11 cellular contexts compared by ENCODE assay signal in genomic region chr14:61699092-61699491, GRCh38. TPM values are rescaled to one million over a fixed set of nuclear protein-coding genes. Genes with fewer than 3 reads are reported as not detected.
DNase-seq lines count a peak whose midpoint lies in the region; ATAC-seq and TF ChIP-seq lines count a peak whose summit lies in the region.
"Had no signal": no experiment of that assay in that cellular context is flagged by ENCODE, and none has a peak within 500 bp of the region (broad histone marks: within the 10 kb centered on the region; RNA-seq: fewer than 3 reads in every experiment).

No MANE protein-coding gene starts in this region.

- intact Hi-C loops in dendritic cell treated with granulocyte-macrophage colony-stimulating factor and Interleukin-4, amounts not matched to agents 40 ng/mL and 50 ng/mL, for 4 days (cut with micrococcal nuclease) = loop anchor here (5.0 kb wide), 3 partner anchors 37 to 1452 kb away; partner anchors contain the start of gene PPM1A

- H2AFZ ChIP-seq in Loucy (ENCODE audit: low read length) = no peak overlapping the region

- DNase-seq in Caki2 (ENCODE audit: low read depth) = peak; percentile 43
- DNase-seq in nephron progenitor cell = no peak
- no peak for DNase-seq in T1000 (lab: John Stamatoyannopoulos, UW)
- no peak for DNase-seq in HAP-1 (ENCODE audit: low spot score in 2 of 2)
- DNase-seq in SKM-1 treated with dmso at 0.1 percent for 144 hours (lab: John Stamatoyannopoulos, UW; ENCODE audit: unreplicated experiment) = no peak
- DNase-seq: caudate nucleus, RPMI8226, small intestine had no signal

- H3K9me3 ChIP-seq in Loucy (ENCODE audit: insufficient read depth, low read depth, low read length) (no peaks in the 10 kb centered on the region), HAP-1 (no peaks in the 10 kb centered on the region)

- no peaks in the 10 kb centered on the region for H3K9me3 Mint-ChIP-seq in dendritic cell treated with granulocyte-macrophage colony-stimulating factor and Interleukin-4, amounts not matched to agents 40 ng/mL and 50 ng/mL, for 4 days
- no peaks in the 10 kb centered on the region for H3K9me3 Mint-ChIP-seq in nephron progenitor cell

- no peak for TF ChIP-seq CTCF in Loucy (conservative IDR thresholded peaks at IDR 0.05; ENCODE audit: low read length)
- no peak for TF ChIP-seq CTCF in nephron progenitor cell (IDR thresholded peaks at IDR 0.05)

- H3K4me1 ChIP-seq in Loucy (ENCODE audit: insufficient read depth, low read length, poor library complexity, severe bottlenecking) (peaks cover 57% of the 10 kb centered on the region), HAP-1 (peaks cover 21% of the 10 kb centered on the region)

- H3K4me1 Mint-ChIP-seq in dendritic cell treated with granulocyte-macrophage colony-stimulating factor and Interleukin-4, amounts not matched to agents 40 ng/mL and 50 ng/mL, for 4 days (ENCODE audit: low read depth) = peaks cover 36% of the 10 kb centered on the region
- peaks cover 48% of the 10 kb centered on the region for H3K4me1 Mint-ChIP-seq in nephron progenitor cell

- peaks cover 88% of the 10 kb centered on the region for H3K79me2 ChIP-seq in Loucy (ENCODE audit: insufficient read depth, low read length)

- H3K4me2 ChIP-seq in Loucy (ENCODE audit: low read depth, low read length, poor library complexity, severe bottlenecking) = peak overlapping the region; percentile 82

- H3K27ac Mint-ChIP-seq in dendritic cell treated with granulocyte-macrophage colony-stimulating factor and Interleukin-4, amounts not matched to agents 40 ng/mL and 50 ng/mL, for 4 days = peak overlapping the region; percentile 45
- peak overlapping the region; percentile 10 for H3K27ac Mint-ChIP-seq in nephron progenitor cell

- no peaks in the 10 kb centered on the region for H3K9me2 ChIP-seq in Loucy (replicated peaks; ENCODE audit: low read depth, low read length)

- in situ Hi-C loops in Caki2 (cut with HindIII; ENCODE audit: low pct_unique_long_range_greater_than_20kb, low sequenced_read_pairs) = no loop called here
- in situ Hi-C loops in HAP-1 (cut with MboI; ENCODE audit: low sequenced_read_pairs) = no loop called here

- no peak for ATAC-seq in HG03039 (IDR thresholded peaks at IDR 0.05; ENCODE audit: unreplicated experiment)

- H3K9ac ChIP-seq in Loucy (ENCODE audit: low read depth, low read length, poor library complexity, severe bottlenecking) = peak overlapping the region; percentile 89

- H3K27me3 ChIP-seq in Loucy (ENCODE audit: insufficient read depth, low read length, poor library complexity, severe bottlenecking) (no peaks in the 10 kb centered on the region), HAP-1 (ENCODE audit: low read depth) (no peaks in the 10 kb centered on the region)

- H4K20me1 ChIP-seq in Loucy (ENCODE audit: insufficient read depth, low read length, poor library complexity, severe bottlenecking) = peaks cover 84% of the 10 kb centered on the region

- H3K27me3 Mint-ChIP-seq in dendritic cell treated with granulocyte-macrophage colony-stimulating factor and Interleukin-4, amounts not matched to agents 40 ng/mL and 50 ng/mL, for 4 days = no peaks in the 10 kb centered on the region
- H3K27me3 Mint-ChIP-seq in nephron progenitor cell (ENCODE audit: low read depth, poor library complexity) = no peaks in the 10 kb centered on the region

- H3K36me3 Mint-ChIP-seq in dendritic cell treated with granulocyte-macrophage colony-stimulating factor and Interleukin-4, amounts not matched to agents 40 ng/mL and 50 ng/mL, for 4 days (ENCODE audit: low read depth) = peaks cover 44% of the 10 kb centered on the region
- H3K36me3 Mint-ChIP-seq in nephron progenitor cell (ENCODE audit: low read depth) = peaks cover 19% of the 10 kb centered on the region

- no peaks in the 10 kb centered on the region for H3K36me3 ChIP-seq in Loucy (ENCODE audit: insufficient read depth, low read length)
- H3K36me3 ChIP-seq in HAP-1 (replicated peaks) = no peaks in the 10 kb centered on the region

- H3F3A ChIP-seq in Loucy (ENCODE audit: low read depth) = no peaks in the 10 kb centered on the region

- H3K4me3 ChIP-seq in Loucy (ENCODE audit: low read length, poor library complexity, severe bottlenecking) = peak overlapping the region; percentile 96
- no peak overlapping the region for H3K4me3 ChIP-seq in HAP-1

- peak overlapping the region; percentile 97 for H3K4me3 Mint-ChIP-seq in dendritic cell treated with granulocyte-macrophage colony-stimulating factor and Interleukin-4, amounts not matched to agents 40 ng/mL and 50 ng/mL, for 4 days
- H3K4me3 Mint-ChIP-seq in nephron progenitor cell = peak overlapping the region; percentile 97

RNA-seq across cellular contexts. Expression of gene HIF1A, which starts 3.8 kb away (rescaled TPM):
- total RNA-seq in Caki2 (2014; rRNA removed; shearing (Covaris generic); ENCODE audit: low replicate concordance) = 57.5 and 76.9 TPM in 2 replicates
